ENCODE assay signal across 18 cellular contexts in the genomic region with DNA sequence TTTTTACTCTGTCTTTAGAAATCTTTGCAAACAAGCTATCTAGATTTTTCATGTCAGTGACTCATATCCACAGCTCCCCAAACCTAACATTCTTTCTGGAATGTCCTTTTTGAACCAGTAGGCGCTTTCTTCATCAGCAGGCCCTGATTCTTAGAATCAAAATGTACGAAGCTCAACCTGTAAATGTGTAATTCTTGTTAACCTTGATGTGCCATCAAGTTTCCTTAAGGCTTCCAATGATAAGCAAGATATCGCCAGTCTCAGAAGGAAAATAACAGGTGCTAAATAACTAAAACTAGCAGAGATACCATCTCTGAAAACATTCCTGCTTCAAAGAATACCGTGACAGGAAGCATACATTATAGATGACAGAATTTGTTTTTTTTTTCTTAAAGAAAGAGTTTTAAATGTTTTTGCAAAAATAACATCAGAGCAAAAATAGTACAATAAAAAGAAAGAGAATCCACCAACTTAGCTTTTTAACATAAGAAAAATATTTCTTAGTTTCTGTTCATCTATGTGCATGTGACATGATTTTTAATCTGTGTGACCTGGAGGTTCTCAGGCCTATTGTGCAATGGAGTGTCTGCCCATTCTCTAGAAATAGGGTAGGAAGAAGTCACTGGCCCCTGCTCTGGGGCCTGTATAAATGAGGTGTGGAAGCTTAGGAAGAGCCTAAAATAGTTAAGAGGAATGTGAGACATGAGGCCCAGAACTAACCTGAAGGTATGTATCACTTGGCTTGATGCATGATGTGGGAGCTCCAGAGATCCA. TPM values are rescaled to one million over a fixed set of nuclear protein-coding genes. Genes with fewer than 3 reads are reported as not detected.
DNase-seq lines count a peak whose midpoint lies in the region; ATAC-seq and TF ChIP-seq lines count a peak whose summit lies in the region.
"Had no signal": no experiment of that assay in that cellular context is flagged by ENCODE, and none has a peak within 500 bp of the region (broad histone marks: within the 10 kb centered on the region; RNA-seq: fewer than 3 reads in every experiment).

No MANE protein-coding gene starts in this region.

- no peak overlapping the region for H3K4me3 ChIP-seq in fibroblast of lung (replicated peaks in 1 of 4; ENCODE audit: control extremely low read depth in 1 of 4, insufficient read depth in 1 of 4, low read depth in 3 of 4, low read length in 4 of 4)
- no peak overlapping the region for H3K4me3 ChIP-seq in thoracic aorta
- H3K4me3 ChIP-seq: PC-9, sigmoid colon, SK-N-MC, upper lobe of left lung had no signal

- H3K27ac Mint-ChIP-seq in activated naive CD8-positive, alpha-beta T cell = peak overlapping the region; percentile 47
- no peak overlapping the region for H3K27ac Mint-ChIP-seq in activated naive CD8-positive, alpha-beta T cell treated with anti-CD3 and anti-CD28 coated beads, Interleukin-2, amount 50 U/mL, for 24 hours

- no peaks in the 10 kb centered on the region for H4K20me1 ChIP-seq in fibroblast of lung (ENCODE audit: control insufficient read depth, extremely low read depth, insufficient read depth, low read length)

- no peak for TF ChIP-seq CTCF in fibroblast of lung (conservative IDR thresholded peaks at IDR 0.05 in 1 of 2, IDR thresholded peaks at IDR 0.05 in 1 of 2; ENCODE audit: low read depth in 1 of 2, low read length in 2 of 2)
- TF ChIP-seq CTCF in thoracic aorta (IDR thresholded peaks at IDR 0.05) = no peak

- no peak overlapping the region for H3K4me2 ChIP-seq in fibroblast of lung (ENCODE audit: extremely low read depth, insufficient read depth, low read length)
- H3K4me2 ChIP-seq: PC-9 had no signal

- no peaks in the 10 kb centered on the region for H3K9me3 Mint-ChIP-seq in activated naive CD8-positive, alpha-beta T cell (ENCODE audit: low read depth)
- no peaks in the 10 kb centered on the region for H3K9me3 Mint-ChIP-seq in activated naive CD8-positive, alpha-beta T cell treated with anti-CD3 and anti-CD28 coated beads, Interleukin-2, amount 50 U/mL, for 24 hours
- H3K9me3 Mint-ChIP-seq: central memory CD8-positive, alpha-beta T cell had no signal

- H3K9me3 ChIP-seq in fibroblast of lung (ENCODE audit: control insufficient read depth, insufficient read depth, low read depth, low read length) (no peaks in the 10 kb centered on the region), thoracic aorta (no peaks in the 10 kb centered on the region)
- H3K9me3 ChIP-seq: neutrophil, sigmoid colon, upper lobe of left lung had no signal

- H3K36me3 Mint-ChIP-seq in activated naive CD8-positive, alpha-beta T cell = no peaks in the 10 kb centered on the region
- H3K36me3 Mint-ChIP-seq in activated naive CD8-positive, alpha-beta T cell treated with anti-CD3 and anti-CD28 coated beads, Interleukin-2, amount 50 U/mL, for 24 hours (ENCODE audit: low read depth) = no peaks in the 10 kb centered on the region

- DNase-seq in activated naive CD8-positive, alpha-beta T cell treated with anti-CD3 and anti-CD28 coated beads, Interleukin-2, amount 50 U/mL, for 24 hours = no peak
- peak; percentile 12 for DNase-seq in OCI-M1 (lab: John Stamatoyannopoulos, UW)
- peak; percentile 43 to 71 for DNase-seq in fibroblast of lung (ENCODE audit: low read depth in 2 of 2)
- no peak for DNase-seq in thoracic aorta (ENCODE audit: low spot score)
- DNase-seq in DMS79 (lab: John Stamatoyannopoulos, UW) = no peak
- no peak for DNase-seq in NCI-H69 (lab: John Stamatoyannopoulos, UW)
- DNase-seq: activated CD8-positive, alpha-beta memory T cell treated with anti-CD3 and anti-CD28 coated beads for 24 hours; head of caudate nucleus; KBM-7; NCI-H146; PC-9; sigmoid colon; upper lobe of left lung had no signal

- peaks cover 11% of the 10 kb centered on the region for H3K4me1 Mint-ChIP-seq in activated naive CD8-positive, alpha-beta T cell (ENCODE audit: low read depth)
- H3K4me1 Mint-ChIP-seq in activated naive CD8-positive, alpha-beta T cell treated with anti-CD3 and anti-CD28 coated beads, Interleukin-2, amount 50 U/mL, for 24 hours = peaks cover 2% of the 10 kb centered on the region
- H3K4me1 Mint-ChIP-seq: central memory CD8-positive, alpha-beta T cell had no signal

- H3K4me3 Mint-ChIP-seq in activated naive CD8-positive, alpha-beta T cell = peak overlapping the region; percentile 37
- H3K4me3 Mint-ChIP-seq in activated naive CD8-positive, alpha-beta T cell treated with anti-CD3 and anti-CD28 coated beads, Interleukin-2, amount 50 U/mL, for 24 hours = no peak overlapping the region
- H3K4me3 Mint-ChIP-seq: central memory CD8-positive, alpha-beta T cell had no signal

- H3K27me3 ChIP-seq in fibroblast of lung (ENCODE audit: control insufficient read depth, insufficient read depth, low read length) (no peaks in the 10 kb centered on the region), thoracic aorta (replicated peaks; ENCODE audit: insufficient read depth) (no peaks in the 10 kb centered on the region)
- H3K27me3 ChIP-seq: sigmoid colon, upper lobe of left lung had no signal

- H3K27ac ChIP-seq in fibroblast of lung (ENCODE audit: insufficient read depth, low read length) = no peak overlapping the region
- peak overlapping the region in 1 of 2 donors; percentile 18 for H3K27ac ChIP-seq in thoracic aorta
- H3K27ac ChIP-seq: neutrophil, PC-9, sigmoid colon, SK-N-MC had no signal

- no peak overlapping the region for H3K9ac ChIP-seq in fibroblast of lung (ENCODE audit: insufficient read depth, low read length)

- H3K79me2 ChIP-seq in fibroblast of lung (ENCODE audit: control insufficient read depth, insufficient read depth, low read length) = no peaks in the 10 kb centered on the region

- peaks cover 5% of the 10 kb centered on the region for H3K4me1 ChIP-seq in fibroblast of lung (ENCODE audit: control insufficient read depth, extremely low read depth, insufficient read depth, low read length)
- peaks cover 0 to 7% of the 10 kb centered on the region in 2 donors for H3K4me1 ChIP-seq in thoracic aorta (ENCODE audit: control insufficient read depth in 1 of 2, low read depth in 2 of 2)
- H3K4me1 ChIP-seq: sigmoid colon had no signal

- H2AFZ ChIP-seq in fibroblast of lung (ENCODE audit: low read length) = no peak overlapping the region
- H2AFZ ChIP-seq: PC-9 had no signal

- no peaks in the 10 kb centered on the region for H3K27me3 Mint-ChIP-seq in activated naive CD8-positive, alpha-beta T cell
- H3K27me3 Mint-ChIP-seq in activated naive CD8-positive, alpha-beta T cell treated with anti-CD3 and anti-CD28 coated beads, Interleukin-2, amount 50 U/mL, for 24 hours = no peaks in the 10 kb centered on the region
- H3K27me3 Mint-ChIP-seq: central memory CD8-positive, alpha-beta T cell had no signal

- H3K36me3 ChIP-seq in fibroblast of lung (ENCODE audit: control insufficient read depth, insufficient read depth, low read length) (no peaks in the 10 kb centered on the region), thoracic aorta (no peaks in the 10 kb centered on the region)
- H3K36me3 ChIP-seq: neutrophil, sigmoid colon, upper lobe of left lung had no signal

- ATAC-seq in activated naive CD8-positive, alpha-beta T cell treated with anti-CD3 and anti-CD28 coated beads, Interleukin-2, amount 50 U/mL, for 24 hours = no peak
- ATAC-seq in thoracic aorta (ENCODE audit: insufficient number of reproducible peaks, low FRiP score, low read depth) (peak; percentile 59), GM21619 (IDR thresholded peaks at IDR 0.05; ENCODE audit: unreplicated experiment) (no peak)

RNA-seq across cellular contexts. Expression of a gene that starts 14.7 kb away (rescaled TPM):
- total RNA-seq in fibroblast of lung (42.1 and 44.3 TPM in 2 replicates), thoracic aorta (10 to 100 TPM; 34.9 to 55.2 TPM)
- 24.0 and 25.7 TPM in 2 replicates for polyA plus RNA-seq in fibroblast of lung
- 15.7 and 19.8 TPM in 2 replicates for polyA plus RNA-seq in fibroblast of lung (2012)
- 36.1 and 44.7 TPM in 2 replicates for polyA minus RNA-seq in fibroblast of lung (ENCODE audit: low replicate concordance)

Comparison
In these comparisons a context has a peak if more than half of its experiments do, and no peak if none do; other contexts are left out.
1. DNase-seq: peak in OCI-M1 (single experiment) and fibroblast of lung (2 of 2); none in activated naive CD8-positive, alpha-beta T cell treated with anti-CD3 and anti-CD28 coated beads, Interleukin-2, amount 50 U/mL, for 24 hours (single experiment), thoracic aorta (single experiment), DMS79 (single experiment) and NCI-H69 (single experiment).